In the genomic region with DNA sequence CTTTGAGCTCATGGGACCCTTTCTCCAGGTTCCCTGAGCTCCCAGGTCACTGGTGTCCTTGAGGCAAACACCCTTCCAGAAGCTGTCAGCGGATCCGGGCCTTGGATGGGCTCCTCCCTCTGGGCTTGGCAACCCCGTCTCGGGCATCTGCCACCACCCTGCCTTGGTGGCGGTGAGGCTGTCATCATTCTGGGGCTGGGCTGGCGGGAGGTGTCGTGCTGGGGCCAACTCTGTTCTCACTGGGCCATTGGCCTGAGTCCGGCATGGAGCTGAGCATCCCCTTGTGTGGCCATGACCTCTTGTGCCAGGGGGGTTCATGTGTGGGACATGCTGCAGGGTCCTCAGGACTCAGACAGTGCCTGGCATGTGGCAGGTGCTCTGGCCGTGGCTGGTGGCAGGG, we compare ENCODE assay signal across 18 cellular contexts.
A peak's percentile ranks its signal among the peaks of the same experiment; 100 is the strongest.
DNase-seq lines count a peak whose midpoint lies in the region; ATAC-seq and TF ChIP-seq lines count a peak whose summit lies in the region.
"Had no signal": no experiment of that assay in that cellular context is flagged by ENCODE, and none has a peak within 500 bp of the region (broad histone marks: within the 10 kb centered on the region; RNA-seq: fewer than 3 reads in every experiment).

No MANE protein-coding gene starts in this region.

- DNase-seq in glutamatergic neuron = no peak
- peak; percentile 84 for DNase-seq in left ventricle myocardium superior
- peak; percentile 16 for DNase-seq in omental fat pad (ENCODE audit: low spot score)
- peak; percentile 65 for DNase-seq in upper lobe of right lung
- DNase-seq in NCI-H226 = no peak
- DNase-seq in ascending aorta (ENCODE audit: low spot score in 2 of 2) = no peak
- no peak for DNase-seq in ecto neural progenitor cell (ENCODE audit: low spot score)
- DNase-seq: CD8-positive, alpha-beta memory T cell; EL; GOT3; NCI-H1417; NCI-H187; NCI-H2107; NCI-H2227 treated with DMSO at 0.1 percent for 48 hours had no signal

- intact Hi-C loops in left ventricle myocardium superior (cut with micrococcal nuclease) = no loop called here
- intact Hi-C loops in upper lobe of right lung (cut with DNase I) = no loop called here
- intact Hi-C loops in ascending aorta (cut with DNase I) = no loop called here

- no peak overlapping the region for H3K27ac ChIP-seq in upper lobe of right lung
- no peak overlapping the region for H3K27ac ChIP-seq in ascending aorta
- H3K27ac ChIP-seq: BLaER1 treated with 17β-estradiol and CSF1 and Interleukin-3, amounts not matched to agents 10 nM and 100 nM; KMS-11 had no signal

- TF ChIP-seq CTCF in glutamatergic neuron (IDR thresholded peaks at IDR 0.05; ENCODE audit: partially characterized antibody, unreplicated experiment) (no peak), omental fat pad (IDR thresholded peaks at IDR 0.05) (no peak), upper lobe of right lung (IDR thresholded peaks at IDR 0.05) (no peak), ascending aorta (IDR thresholded peaks at IDR 0.05) (no peak)

- no peaks in the 10 kb centered on the region for H3K27me3 ChIP-seq in upper lobe of right lung
- no peaks in the 10 kb centered on the region for H3K27me3 ChIP-seq in ascending aorta
- H3K27me3 ChIP-seq: BLaER1 treated with 17β-estradiol and CSF1 and Interleukin-3, amounts not matched to agents 10 nM and 100 nM had no signal

- peak overlapping the region; percentile 52 for H3K27ac Mint-ChIP-seq in glutamatergic neuron (ENCODE audit: unreplicated experiment)

- no peaks in the 10 kb centered on the region for H3K36me3 Mint-ChIP-seq in glutamatergic neuron (ENCODE audit: unreplicated experiment)

- peaks cover 18% of the 10 kb centered on the region for H3K4me1 Mint-ChIP-seq in glutamatergic neuron (ENCODE audit: low read depth, unreplicated experiment)
- H3K4me1 Mint-ChIP-seq: CD8-positive, alpha-beta memory T cell had no signal

- H3K4me3 ChIP-seq in upper lobe of right lung (no peak overlapping the region), ascending aorta (no peak overlapping the region)
- H3K4me3 ChIP-seq: BLaER1 treated with 17β-estradiol and CSF1 and Interleukin-3, amounts not matched to agents 10 nM and 100 nM; GM12878 had no signal

- peaks cover 8% of the 10 kb centered on the region for H3K9me3 Mint-ChIP-seq in glutamatergic neuron (ENCODE audit: unreplicated experiment)
- H3K9me3 Mint-ChIP-seq: CD8-positive, alpha-beta memory T cell had no signal

- H3K27me3 Mint-ChIP-seq in glutamatergic neuron (ENCODE audit: unreplicated experiment) = peaks cover 9% of the 10 kb centered on the region
- H3K27me3 Mint-ChIP-seq: CD8-positive, alpha-beta memory T cell had no signal

- no peak overlapping the region for H3K4me3 Mint-ChIP-seq in glutamatergic neuron (ENCODE audit: unreplicated experiment)
- H3K4me3 Mint-ChIP-seq: CD8-positive, alpha-beta memory T cell had no signal

- H3K36me3 ChIP-seq in upper lobe of right lung = no peaks in the 10 kb centered on the region
- H3K36me3 ChIP-seq in ascending aorta = no peaks in the 10 kb centered on the region
- H3K36me3 ChIP-seq: BLaER1 treated with 17β-estradiol and CSF1 and Interleukin-3, amounts not matched to agents 10 nM and 100 nM had no signal

- ATAC-seq in left ventricle myocardium superior = peak; percentile 20
- ATAC-seq in omental fat pad (ENCODE audit: low FRiP score) = no peak
- ATAC-seq in upper lobe of right lung = no peak
- ATAC-seq: PC-3 had no signal

- peaks cover 24% of the 10 kb centered on the region for H3K4me1 ChIP-seq in upper lobe of right lung
- no peaks in the 10 kb centered on the region for H3K4me1 ChIP-seq in ascending aorta
- H3K4me1 ChIP-seq: BLaER1 treated with 17β-estradiol and CSF1 and Interleukin-3, amounts not matched to agents 10 nM and 100 nM had no signal

- no peaks in the 10 kb centered on the region for H3K9me3 ChIP-seq in upper lobe of right lung
- H3K9me3 ChIP-seq in ascending aorta = no peaks in the 10 kb centered on the region
- H3K9me3 ChIP-seq: BLaER1 treated with 17β-estradiol and CSF1 and Interleukin-3, amounts not matched to agents 10 nM and 100 nM had no signal

Comparison
In these comparisons a context has a peak if more than half of its experiments do, and no peak if none do; other contexts are left out.
1. DNase-seq: peak in left ventricle myocardium superior (single experiment), omental fat pad (single experiment) and upper lobe of right lung (single experiment); none in glutamatergic neuron (single experiment), NCI-H226 (single experiment), ascending aorta (0 of 2) and ecto neural progenitor cell (single experiment).